1 cellular context compared by ENCODE assay signal in the genomic region with DNA sequence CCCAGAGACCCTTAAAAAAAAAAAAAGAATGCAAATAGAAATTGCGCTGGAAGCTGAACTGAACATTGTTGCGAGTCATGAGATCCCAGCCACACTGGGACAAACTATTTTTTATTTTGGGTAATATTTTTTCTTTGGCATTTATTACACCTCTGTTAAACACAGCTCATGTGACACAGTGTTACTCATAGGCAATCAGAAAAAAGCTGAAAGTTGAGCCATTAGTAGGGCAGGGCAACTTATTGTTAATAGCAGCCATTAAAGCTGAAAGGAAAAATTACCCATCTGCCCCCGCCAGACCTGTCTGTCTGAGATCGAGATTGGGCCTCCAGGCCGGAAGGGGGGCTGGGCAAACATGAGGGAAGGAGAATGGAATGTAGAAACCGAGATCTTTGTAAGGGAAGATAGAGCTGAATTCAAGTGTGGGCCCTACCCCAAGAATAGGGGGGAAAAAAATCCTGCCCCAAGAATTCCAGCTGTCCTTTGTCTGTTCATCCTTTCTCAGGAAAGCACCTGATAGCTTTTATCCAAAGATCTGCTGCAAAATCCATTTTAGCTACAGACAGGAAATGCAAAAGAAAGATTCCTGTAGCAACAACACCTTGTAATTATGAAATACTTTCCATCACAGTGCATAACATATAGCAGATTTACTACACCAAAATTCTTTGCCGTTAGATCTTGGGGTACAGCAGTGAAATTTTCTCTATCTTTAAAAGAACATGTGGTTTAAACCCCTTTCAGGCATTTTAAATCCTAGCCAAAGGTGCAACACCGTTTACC.
TF ChIP-seq lines count a peak whose summit lies in the region.

No MANE protein-coding gene starts in this region.

TF ChIP-seq in HEK293, 187 proteins besides CTCF, POLR2A, EP300 and RAD21 (continued from another document):
- TF ChIP-seq, protein P1, sequence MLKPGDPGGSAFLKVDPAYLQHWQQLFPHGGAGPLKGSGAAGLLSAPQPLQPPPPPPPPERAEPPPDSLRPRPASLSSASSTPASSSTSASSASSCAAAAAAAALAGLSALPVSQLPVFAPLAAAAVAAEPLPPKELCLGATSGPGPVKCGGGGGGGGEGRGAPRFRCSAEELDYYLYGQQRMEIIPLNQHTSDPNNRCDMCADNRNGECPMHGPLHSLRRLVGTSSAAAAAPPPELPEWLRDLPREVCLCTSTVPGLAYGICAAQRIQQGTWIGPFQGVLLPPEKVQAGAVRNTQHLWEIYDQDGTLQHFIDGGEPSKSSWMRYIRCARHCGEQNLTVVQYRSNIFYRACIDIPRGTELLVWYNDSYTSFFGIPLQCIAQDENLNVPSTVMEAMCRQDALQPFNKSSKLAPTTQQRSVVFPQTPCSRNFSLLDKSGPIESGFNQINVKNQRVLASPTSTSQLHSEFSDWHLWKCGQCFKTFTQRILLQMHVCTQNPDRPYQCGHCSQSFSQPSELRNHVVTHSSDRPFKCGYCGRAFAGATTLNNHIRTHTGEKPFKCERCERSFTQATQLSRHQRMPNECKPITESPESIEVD (tag by site-specific recombination; IDR thresholded peaks at IDR 0.05): peak; percentile 92
- TF ChIP-seq HOXC10 (CRISPR knock-in tag; IDR thresholded peaks at IDR 0.05): no peak
- no peak for TF ChIP-seq ZNF624 (tag by site-specific recombination; IDR thresholded peaks at IDR 0.05)
- peak; percentile 82 for TF ChIP-seq ZNF366 (tag by site-specific recombination; conservative IDR thresholded peaks at IDR 0.05)
- TF ChIP-seq, protein P2, sequence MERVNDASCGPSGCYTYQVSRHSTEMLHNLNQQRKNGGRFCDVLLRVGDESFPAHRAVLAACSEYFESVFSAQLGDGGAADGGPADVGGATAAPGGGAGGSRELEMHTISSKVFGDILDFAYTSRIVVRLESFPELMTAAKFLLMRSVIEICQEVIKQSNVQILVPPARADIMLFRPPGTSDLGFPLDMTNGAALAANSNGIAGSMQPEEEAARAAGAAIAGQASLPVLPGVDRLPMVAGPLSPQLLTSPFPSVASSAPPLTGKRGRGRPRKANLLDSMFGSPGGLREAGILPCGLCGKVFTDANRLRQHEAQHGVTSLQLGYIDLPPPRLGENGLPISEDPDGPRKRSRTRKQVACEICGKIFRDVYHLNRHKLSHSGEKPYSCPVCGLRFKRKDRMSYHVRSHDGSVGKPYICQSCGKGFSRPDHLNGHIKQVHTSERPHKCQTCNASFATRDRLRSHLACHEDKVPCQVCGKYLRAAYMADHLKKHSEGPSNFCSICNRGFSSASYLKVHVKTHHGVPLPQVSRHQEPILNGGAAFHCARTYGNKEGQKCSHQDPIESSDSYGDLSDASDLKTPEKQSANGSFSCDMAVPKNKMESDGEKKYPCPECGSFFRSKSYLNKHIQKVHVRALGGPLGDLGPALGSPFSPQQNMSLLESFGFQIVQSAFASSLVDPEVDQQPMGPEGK (tag by site-specific recombination; IDR thresholded peaks at IDR 0.05): peak; percentile 87
- TF ChIP-seq ZNF701 (tag by site-specific recombination; IDR thresholded peaks at IDR 0.05): no peak
- peak; percentile 76; the same call in 1 of the 2 replicates for TF ChIP-seq ZNF660 (tag by site-specific recombination; IDR thresholded peaks at IDR 0.05)
- TF ChIP-seq, protein P3, sequence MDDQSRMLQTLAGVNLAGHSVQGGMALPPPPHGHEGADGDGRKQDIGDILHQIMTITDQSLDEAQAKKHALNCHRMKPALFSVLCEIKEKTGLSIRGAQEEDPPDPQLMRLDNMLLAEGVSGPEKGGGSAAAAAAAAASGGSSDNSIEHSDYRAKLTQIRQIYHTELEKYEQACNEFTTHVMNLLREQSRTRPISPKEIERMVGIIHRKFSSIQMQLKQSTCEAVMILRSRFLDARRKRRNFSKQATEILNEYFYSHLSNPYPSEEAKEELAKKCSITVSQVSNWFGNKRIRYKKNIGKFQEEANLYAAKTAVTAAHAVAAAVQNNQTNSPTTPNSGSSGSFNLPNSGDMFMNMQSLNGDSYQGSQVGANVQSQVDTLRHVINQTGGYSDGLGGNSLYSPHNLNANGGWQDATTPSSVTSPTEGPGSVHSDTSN (CRISPR knock-in tag; IDR thresholded peaks at IDR 0.05): no peak
- TF ChIP-seq, protein P4, sequence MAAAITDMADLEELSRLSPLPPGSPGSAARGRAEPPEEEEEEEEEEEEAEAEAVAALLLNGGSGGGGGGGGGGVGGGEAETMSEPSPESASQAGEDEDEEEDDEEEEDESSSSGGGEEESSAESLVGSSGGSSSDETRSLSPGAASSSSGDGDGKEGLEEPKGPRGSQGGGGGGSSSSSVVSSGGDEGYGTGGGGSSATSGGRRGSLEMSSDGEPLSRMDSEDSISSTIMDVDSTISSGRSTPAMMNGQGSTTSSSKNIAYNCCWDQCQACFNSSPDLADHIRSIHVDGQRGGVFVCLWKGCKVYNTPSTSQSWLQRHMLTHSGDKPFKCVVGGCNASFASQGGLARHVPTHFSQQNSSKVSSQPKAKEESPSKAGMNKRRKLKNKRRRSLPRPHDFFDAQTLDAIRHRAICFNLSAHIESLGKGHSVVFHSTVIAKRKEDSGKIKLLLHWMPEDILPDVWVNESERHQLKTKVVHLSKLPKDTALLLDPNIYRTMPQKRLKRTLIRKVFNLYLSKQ (tag by site-specific recombination; IDR thresholded peaks at IDR 0.05; ENCODE audit: borderline replicate concordance): no peak
- TF ChIP-seq, protein P5, sequence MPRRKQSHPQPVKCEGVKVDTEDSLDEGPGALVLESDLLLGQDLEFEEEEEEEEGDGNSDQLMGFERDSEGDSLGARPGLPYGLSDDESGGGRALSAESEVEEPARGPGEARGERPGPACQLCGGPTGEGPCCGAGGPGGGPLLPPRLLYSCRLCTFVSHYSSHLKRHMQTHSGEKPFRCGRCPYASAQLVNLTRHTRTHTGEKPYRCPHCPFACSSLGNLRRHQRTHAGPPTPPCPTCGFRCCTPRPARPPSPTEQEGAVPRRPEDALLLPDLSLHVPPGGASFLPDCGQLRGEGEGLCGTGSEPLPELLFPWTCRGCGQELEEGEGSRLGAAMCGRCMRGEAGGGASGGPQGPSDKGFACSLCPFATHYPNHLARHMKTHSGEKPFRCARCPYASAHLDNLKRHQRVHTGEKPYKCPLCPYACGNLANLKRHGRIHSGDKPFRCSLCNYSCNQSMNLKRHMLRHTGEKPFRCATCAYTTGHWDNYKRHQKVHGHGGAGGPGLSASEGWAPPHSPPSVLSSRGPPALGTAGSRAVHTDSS (tag by site-specific recombination; IDR thresholded peaks at IDR 0.05): no peak
- peak; percentile 67 for TF ChIP-seq ZXDB (tag by site-specific recombination; IDR thresholded peaks at IDR 0.05)
- peak; percentile 18; the same call in 1 of the 2 replicates for TF ChIP-seq ZNF561 (tag by site-specific recombination; IDR thresholded peaks at IDR 0.05; ENCODE audit: borderline replicate concordance)
- peak; percentile 52; the same call in 1 of the 2 replicates for TF ChIP-seq ZSCAN23 (tag by site-specific recombination; IDR thresholded peaks at IDR 0.05)
- TF ChIP-seq ZNF560 (tag by site-specific recombination; IDR thresholded peaks at IDR 0.05; ENCODE audit: borderline replicate concordance): no peak
- TF ChIP-seq ZBTB8A (tag by site-specific recombination; IDR thresholded peaks at IDR 0.05): no peak
- TF ChIP-seq ZNF843 (tag by site-specific recombination; IDR thresholded peaks at IDR 0.05): peak; percentile 62
- TF ChIP-seq ZNF146 (tag by site-specific recombination; IDR thresholded peaks at IDR 0.05): no peak
- TF ChIP-seq, protein P6, sequence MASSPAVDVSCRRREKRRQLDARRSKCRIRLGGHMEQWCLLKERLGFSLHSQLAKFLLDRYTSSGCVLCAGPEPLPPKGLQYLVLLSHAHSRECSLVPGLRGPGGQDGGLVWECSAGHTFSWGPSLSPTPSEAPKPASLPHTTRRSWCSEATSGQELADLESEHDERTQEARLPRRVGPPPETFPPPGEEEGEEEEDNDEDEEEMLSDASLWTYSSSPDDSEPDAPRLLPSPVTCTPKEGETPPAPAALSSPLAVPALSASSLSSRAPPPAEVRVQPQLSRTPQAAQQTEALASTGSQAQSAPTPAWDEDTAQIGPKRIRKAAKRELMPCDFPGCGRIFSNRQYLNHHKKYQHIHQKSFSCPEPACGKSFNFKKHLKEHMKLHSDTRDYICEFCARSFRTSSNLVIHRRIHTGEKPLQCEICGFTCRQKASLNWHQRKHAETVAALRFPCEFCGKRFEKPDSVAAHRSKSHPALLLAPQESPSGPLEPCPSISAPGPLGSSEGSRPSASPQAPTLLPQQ (tag by site-specific recombination; IDR thresholded peaks at IDR 0.05): peak; percentile 94
- TF ChIP-seq, protein P7, sequence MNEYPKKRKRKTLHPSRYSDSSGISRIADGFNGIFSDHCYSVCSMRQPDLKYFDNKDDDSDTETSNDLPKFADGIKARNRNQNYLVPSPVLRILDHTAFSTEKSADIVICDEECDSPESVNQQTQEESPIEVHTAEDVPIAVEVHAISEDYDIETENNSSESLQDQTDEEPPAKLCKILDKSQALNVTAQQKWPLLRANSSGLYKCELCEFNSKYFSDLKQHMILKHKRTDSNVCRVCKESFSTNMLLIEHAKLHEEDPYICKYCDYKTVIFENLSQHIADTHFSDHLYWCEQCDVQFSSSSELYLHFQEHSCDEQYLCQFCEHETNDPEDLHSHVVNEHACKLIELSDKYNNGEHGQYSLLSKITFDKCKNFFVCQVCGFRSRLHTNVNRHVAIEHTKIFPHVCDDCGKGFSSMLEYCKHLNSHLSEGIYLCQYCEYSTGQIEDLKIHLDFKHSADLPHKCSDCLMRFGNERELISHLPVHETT (tag by site-specific recombination; IDR thresholded peaks at IDR 0.05): peak; percentile 82; the same call in 1 of the 2 replicates
- TF ChIP-seq, protein P8, sequence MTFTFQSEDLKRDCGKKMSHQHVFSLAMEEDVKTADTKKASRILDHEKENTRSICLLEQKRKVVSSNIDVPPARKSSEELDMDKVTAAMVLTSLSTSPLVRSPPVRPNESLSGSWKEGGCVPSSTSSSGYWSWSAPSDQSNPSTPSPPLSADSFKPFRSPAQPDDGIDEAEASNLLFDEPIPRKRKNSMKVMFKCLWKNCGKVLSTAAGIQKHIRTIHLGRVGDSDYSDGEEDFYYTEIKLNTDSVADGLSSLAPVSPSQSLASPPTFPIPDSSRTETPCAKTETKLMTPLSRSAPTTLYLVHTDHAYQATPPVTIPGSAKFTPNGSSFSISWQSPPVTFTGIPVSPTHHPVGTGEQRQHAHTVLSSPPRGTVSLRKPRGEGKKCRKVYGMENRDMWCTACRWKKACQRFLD (tag by site-specific recombination; IDR thresholded peaks at IDR 0.05): no peak
- TF ChIP-seq, protein P9, sequence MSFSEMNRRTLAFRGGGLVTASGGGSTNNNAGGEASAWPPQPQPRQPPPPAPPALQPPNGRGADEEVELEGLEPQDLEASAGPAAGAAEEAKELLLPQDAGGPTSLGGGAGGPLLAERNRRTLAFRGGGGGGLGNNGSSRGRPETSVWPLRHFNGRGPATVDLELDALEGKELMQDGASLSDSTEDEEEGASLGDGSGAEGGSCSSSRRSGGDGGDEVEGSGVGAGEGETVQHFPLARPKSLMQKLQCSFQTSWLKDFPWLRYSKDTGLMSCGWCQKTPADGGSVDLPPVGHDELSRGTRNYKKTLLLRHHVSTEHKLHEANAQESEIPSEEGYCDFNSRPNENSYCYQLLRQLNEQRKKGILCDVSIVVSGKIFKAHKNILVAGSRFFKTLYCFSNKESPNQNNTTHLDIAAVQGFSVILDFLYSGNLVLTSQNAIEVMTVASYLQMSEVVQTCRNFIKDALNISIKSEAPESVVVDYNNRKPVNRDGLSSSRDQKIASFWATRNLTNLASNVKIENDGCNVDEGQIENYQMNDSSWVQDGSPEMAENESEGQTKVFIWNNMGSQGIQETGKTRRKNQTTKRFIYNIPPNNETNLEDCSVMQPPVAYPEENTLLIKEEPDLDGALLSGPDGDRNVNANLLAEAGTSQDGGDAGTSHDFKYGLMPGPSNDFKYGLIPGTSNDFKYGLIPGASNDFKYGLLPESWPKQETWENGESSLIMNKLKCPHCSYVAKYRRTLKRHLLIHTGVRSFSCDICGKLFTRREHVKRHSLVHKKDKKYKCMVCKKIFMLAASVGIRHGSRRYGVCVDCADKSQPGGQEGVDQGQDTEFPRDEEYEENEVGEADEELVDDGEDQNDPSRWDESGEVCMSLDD (tag by site-specific recombination; IDR thresholded peaks at IDR 0.05): no peak
- no peak for TF ChIP-seq ZNF37A (tag by site-specific recombination; IDR thresholded peaks at IDR 0.05)
- TF ChIP-seq SP7 (tag by site-specific recombination; IDR thresholded peaks at IDR 0.05): peak; percentile 79
- no peak for TF ChIP-seq ZNF274 (IDR thresholded peaks at IDR 0.05; ENCODE audit: low read length)
- TF ChIP-seq ZNF274 (tag by site-specific recombination; IDR thresholded peaks at IDR 0.05; ENCODE audit: borderline replicate concordance): no peak
